In the genomic region with DNA sequence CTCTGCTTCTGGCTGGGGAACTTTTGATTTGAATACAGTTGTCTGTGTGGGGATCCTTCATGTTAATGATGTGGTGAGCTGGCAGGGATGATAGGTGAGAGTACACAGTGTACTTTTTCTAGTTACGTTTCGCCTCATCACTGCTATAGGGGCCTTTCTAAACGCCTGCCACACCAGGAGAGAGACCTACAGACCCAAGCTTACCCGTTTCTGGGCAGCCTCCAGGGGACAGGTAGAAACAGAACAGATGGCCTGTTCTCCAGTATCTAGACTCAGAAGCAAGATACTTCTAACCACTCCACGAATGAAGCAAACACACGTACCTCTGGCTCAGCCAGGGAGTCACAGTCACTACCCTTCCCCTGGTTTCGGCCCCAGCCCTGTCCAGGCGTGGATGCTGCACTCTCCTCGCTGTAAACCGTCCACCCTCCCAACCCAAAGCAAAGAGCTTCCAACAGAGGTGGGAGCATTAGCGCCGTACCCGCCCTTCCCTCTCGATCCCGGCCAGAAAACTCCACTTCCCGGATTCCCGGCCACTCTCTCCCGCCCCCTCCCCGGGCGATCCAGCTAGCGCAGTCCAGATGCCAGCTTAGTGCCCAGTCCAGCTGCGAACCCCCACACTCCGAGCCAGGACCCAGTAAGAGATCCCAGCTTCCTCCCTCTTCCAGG, we compare ENCODE assay signal across 8 cellular contexts. TPM values are rescaled to one million over a fixed set of nuclear protein-coding genes. Genes with fewer than 3 reads are reported as not detected.
DNase-seq lines count a peak whose midpoint lies in the region; ATAC-seq and TF ChIP-seq lines count a peak whose summit lies in the region.

No MANE protein-coding gene starts in this region.

- peak overlapping the region; percentile 98 for H2AFZ ChIP-seq in neuronal stem cell (ENCODE audit: low read length)

- H2BK5ac ChIP-seq in neuronal stem cell (ENCODE audit: low read length): peak overlapping the region; percentile 96

- H3K79me1 ChIP-seq in neuronal stem cell (ENCODE audit: low read depth, low read length): peaks cover 7% of the 10 kb centered on the region

- H3K4me1 ChIP-seq in neuronal stem cell (ENCODE audit: control insufficient read depth in 2 of 2, insufficient read depth in 1 of 2, low read depth in 1 of 2, low read length in 2 of 2): peaks cover 9 to 22% of the 10 kb centered on the region in 2 donors

- no peaks in the 10 kb centered on the region for H3K9me3 ChIP-seq in neuronal stem cell (replicated peaks in 1 of 2; ENCODE audit: control insufficient read depth in 2 of 2, insufficient read depth in 1 of 2, low read depth in 1 of 2, low read length in 2 of 2)

- no peak overlapping the region for H3K14ac ChIP-seq in neuronal stem cell (ENCODE audit: low read length)

- ATAC-seq in GM21447 (IDR thresholded peaks at IDR 0.05; ENCODE audit: unreplicated experiment): peak; percentile 48

- peak overlapping the region; percentile 35 for H3K23ac ChIP-seq in neuronal stem cell (ENCODE audit: low read depth, low read length, poor library complexity)

- TF ChIP-seq CTCF in GM10266 (IDR thresholded peaks at IDR 0.05; ENCODE audit: control insufficient read depth, insufficient read depth, low read depth, missing control alignments) (no peak), fibroblast of the aortic adventitia (IDR thresholded peaks at IDR 0.05; ENCODE audit: insufficient read depth, low read length) (no peak)

- peaks cover 0 to 6% of the 10 kb centered on the region in 2 donors for H3K36me3 ChIP-seq in neuronal stem cell (replicated peaks in 1 of 2; ENCODE audit: control insufficient read depth in 2 of 2, insufficient read depth in 2 of 2, low read length in 2 of 2)

- no peak overlapping the region for H2BK12ac ChIP-seq in neuronal stem cell (ENCODE audit: low read length)

- no peak overlapping the region for H2AK5ac ChIP-seq in neuronal stem cell (ENCODE audit: low read depth, low read length)

- H3K4me2 ChIP-seq in neuronal stem cell (ENCODE audit: insufficient read depth, low read length, poor library complexity, severe bottlenecking): peak overlapping the region; percentile 74

- no peak overlapping the region for H4K91ac ChIP-seq in neuronal stem cell (ENCODE audit: low read depth, low read length, poor library complexity)

- no peak overlapping the region for H3K18ac ChIP-seq in neuronal stem cell (ENCODE audit: low read length)

- H3K9ac ChIP-seq in neuronal stem cell (ENCODE audit: low read depth, low read length, poor library complexity): peak overlapping the region; percentile 99

- no peak overlapping the region for H2BK15ac ChIP-seq in neuronal stem cell (ENCODE audit: low read length)

- H3K4me3 ChIP-seq in fibroblast of the aortic adventitia (ENCODE audit: low read depth, low read length): peak overlapping the region; percentile 96
- peak overlapping the region; percentile 92 for H3K4me3 ChIP-seq in neuronal stem cell (ENCODE audit: low read length in 2 of 2)

- no peak overlapping the region for H3K4ac ChIP-seq in neuronal stem cell (ENCODE audit: low read length)

- no CpG with 5 or more reads among the region's 23 CpGs for WGBS in neuronal stem cell (ENCODE audit: extremely low coverage in 2 of 2, insufficient read length in 2 of 2, insufficient replicate concordance in 1 of 2), 2 donors

- DNase-seq in GM10266 (ENCODE audit: extremely low spot score) (peak; percentile 81), HT-29 (ENCODE audit: low spot score) (peak; percentile 38), activated T-cell treated with anti-CD3 and anti-CD28 coated beads for 48 hours (ENCODE audit: low read depth) (peak; percentile 41), fibroblast of the aortic adventitia (ENCODE audit: low read depth) (peak; percentile 27), neuronal stem cell (ENCODE audit: low spot score) (no peak), NCI-H524 treated with DMSO at 0.1 percent for 48 hours (lab: John Stamatoyannopoulos, UW) (no peak), SHP77 treated with DMSO at 0.1 percent for 48 hours (lab: John Stamatoyannopoulos, UW) (no peak)

- H2BK120ac ChIP-seq in neuronal stem cell (ENCODE audit: low read depth, low read length): no peak overlapping the region

- no peak overlapping the region for H3K27ac ChIP-seq in neuronal stem cell (replicated peaks; ENCODE audit: low read length)

- no peaks in the 10 kb centered on the region for H3K27me3 ChIP-seq in neuronal stem cell (ENCODE audit: control insufficient read depth in 3 of 3, insufficient read depth in 3 of 3, low read depth in 1 of 3, low read length in 3 of 3)

- no peak overlapping the region for H4K8ac ChIP-seq in neuronal stem cell (ENCODE audit: low read depth, low read length)

RNA-seq across cellular contexts. Expression of a gene that starts 1.2 kb away (rescaled TPM):
- 15.7 and 18.5 TPM in 2 replicates for total RNA-seq in HT-29 (2014; rRNA removed; shearing (Covaris generic))
- total RNA-seq in fibroblast of the aortic adventitia (ENCODE audit: low replicate concordance): 27.3 and 44.1 TPM in 2 replicates
- polyA plus RNA-seq in neuronal stem cell (2013, experiment 1 of 2): 24.4 TPM
- 25.6 TPM for polyA plus RNA-seq in neuronal stem cell (2013, experiment 2 of 2)

Comparison
In these comparisons a context has a peak if more than half of its experiments do, and no peak if none do; other contexts are left out.
1. DNase-seq: peak in GM10266 (single experiment), HT-29 (single experiment), activated T-cell treated with anti-CD3 and anti-CD28 coated beads for 48 hours (single experiment) and fibroblast of the aortic adventitia (single experiment); none in neuronal stem cell (single experiment), NCI-H524 treated with DMSO at 0.1 percent for 48 hours (single experiment) and SHP77 treated with DMSO at 0.1 percent for 48 hours (single experiment).